ENCODE assay signal across 13 cellular contexts in the genomic region with DNA sequence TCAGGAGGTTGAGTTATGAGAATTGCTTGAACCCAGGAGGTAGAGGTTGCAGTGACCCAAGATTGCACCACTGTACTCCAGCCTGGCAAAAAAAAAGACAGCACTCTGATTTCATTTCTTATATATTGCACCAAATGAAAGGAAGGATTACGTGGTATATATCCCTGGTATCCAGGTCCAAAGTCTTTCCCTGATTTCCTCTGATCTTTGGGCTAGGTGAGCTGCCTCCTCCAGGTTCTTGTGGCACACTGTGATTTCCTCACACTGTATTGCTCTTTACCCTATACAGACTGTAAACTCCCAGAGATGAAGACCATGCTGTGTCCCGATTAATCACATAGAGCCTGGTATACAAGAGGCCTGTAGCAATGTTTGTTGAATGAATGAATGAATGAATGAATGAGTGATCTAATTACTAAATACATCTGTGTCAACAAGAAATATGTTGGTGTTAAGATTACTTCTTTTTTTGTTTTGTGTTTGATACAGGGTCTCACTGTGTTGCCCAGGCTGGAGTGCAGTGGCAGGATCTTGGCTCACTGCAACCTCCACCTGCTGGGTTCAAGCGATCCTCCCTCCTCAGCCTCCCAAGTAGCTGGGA. TPM values are rescaled to one million over a fixed set of nuclear protein-coding genes. Genes with fewer than 3 reads are reported as not detected.
DNase-seq lines count a peak whose midpoint lies in the region; ATAC-seq, FAIRE-seq and TF ChIP-seq lines count a peak whose summit lies in the region.
"Had no signal": no experiment of that assay in that cellular context is flagged by ENCODE, and none has a peak within 500 bp of the region (broad histone marks: within the 10 kb centered on the region; RNA-seq: fewer than 3 reads in every experiment).

No MANE protein-coding gene starts in this region.

- SMC1A ChIA-PET in GM12878 (lab: Charles Lee; ENCODE audit: uncharacterized antibody, unreplicated experiment): no interaction called here

- TF ChIP-seq RAD21 in GM12878 (IDR thresholded peaks at IDR 0.05; ENCODE audit: insufficient read depth, low read depth, low read length): no peak

- no TSS peak for BruUV-seq in GM12878 (replicated peaks; lab: Mats Ljungman, UMichigan)

- H4K20me1 ChIP-seq in GM12878 (ENCODE audit: control insufficient read depth, insufficient read depth) (no peaks in the 10 kb centered on the region), hepatocyte (ENCODE audit: insufficient read depth, poor library complexity, severe bottlenecking) (no peaks in the 10 kb centered on the region)

- H3K4me2 ChIP-seq in GM12878 (ENCODE audit: control insufficient read depth, insufficient read depth) (no peak overlapping the region), hepatocyte (no peak overlapping the region), trophoblast cell (ENCODE audit: low read length) (no peak overlapping the region)
- H3K4me2 ChIP-seq: A549 had no signal

- FAIRE-seq in GM12878 (lab: Jason Lieb, UNC): no peak
- FAIRE-seq: A549 had no signal

- peak overlapping the region; percentile 42 for H2BK12ac ChIP-seq in trophoblast cell (ENCODE audit: low read length)

- H3K4me3 ChIP-seq in HEK293 (ENCODE audit: low read depth, low read length): no peak overlapping the region
- no peak overlapping the region for H3K4me3 ChIP-seq in GM12878
- no peak overlapping the region for H3K4me3 ChIP-seq in hepatocyte
- no peak overlapping the region for H3K4me3 ChIP-seq in trophoblast cell (ENCODE audit: low read depth, low read length)
- H3K4me3 ChIP-seq: A549 had no signal

- CTCF ChIA-PET in HEK293 (lab: Yijun Ruan, JAX) (interaction anchor here (0.6 kb wide), 1 partner anchor 130 kb away, joined by 3 read pairs; no protein-coding TSS in a partner anchor), GM12878 (lab: Yijun Ruan, JAX) (no interaction called here)

- H2BK5ac ChIP-seq in trophoblast cell (ENCODE audit: low read depth, low read length, poor library complexity): no peak overlapping the region

- H3K9ac ChIP-seq in GM12878 (ENCODE audit: control insufficient read depth, insufficient read depth, low read length) (no peak overlapping the region), trophoblast cell (ENCODE audit: low read length) (no peak overlapping the region)

- no peak for TF ChIP-seq POLR2A in GM12878 (IDR thresholded peaks at IDR 0.05; ENCODE audit: low read depth, low read length)

- no peak overlapping the region for H3K23ac ChIP-seq in trophoblast cell (ENCODE audit: low read length)

- H3K4me1 ChIP-seq in HEK293 (ENCODE audit: control insufficient read depth, insufficient read depth, low read length) (no peaks in the 10 kb centered on the region), GM12878 (ENCODE audit: control insufficient read depth, insufficient read depth, low read length) (peaks cover 6% of the 10 kb centered on the region; the same call in 1 of the 2 replicates), hepatocyte (ENCODE audit: insufficient read depth) (no peaks in the 10 kb centered on the region), trophoblast cell (ENCODE audit: control insufficient read depth in 1 of 2, insufficient read depth in 2 of 2, low read length in 2 of 2) (peaks cover 5 to 12% of the 10 kb centered on the region in 2 experiments)
- H3K4me1 ChIP-seq: A549 had no signal

- H3K79me1 ChIP-seq in trophoblast cell (ENCODE audit: low read length): peaks cover 5% of the 10 kb centered on the region

- no peak for TF ChIP-seq EP300 in GM12878 (IDR thresholded peaks at IDR 0.05; ENCODE audit: borderline replicate concordance in 1 of 2, control insufficient read depth in 1 of 2, low read depth in 2 of 2, low read length in 2 of 2)

- H2AK5ac ChIP-seq in trophoblast cell (ENCODE audit: low read length): no peak overlapping the region

- TF ChIP-seq CTCF in HEK293 (tag by site-specific recombination; IDR thresholded peaks at IDR 0.05): no peak
- TF ChIP-seq CTCF in GM12878 (IDR thresholded peaks at IDR 0.05 in 2 of 3, conservative IDR thresholded peaks at IDR 0.05 in 1 of 3; ENCODE audit: control insufficient read depth in 2 of 3, extremely low read depth in 1 of 3, insufficient read depth in 1 of 3, low read depth in 3 of 3, low read length in 3 of 3): no peak
- TF ChIP-seq CTCF in hepatocyte (IDR thresholded peaks at IDR 0.05; ENCODE audit: poor library complexity): no peak

- 41% methylated on average over 3 of the region's 3 CpGs for WGBS in GM12878 (ENCODE audit: insufficient coverage, insufficient replicate concordance, low lambda C conversion rate, missing lambda C conversion rate)
- 65% methylated on average over 3 of the region's 3 CpGs for WGBS in hepatocyte (ENCODE audit: low lambda C conversion rate, missing lambda C conversion rate)
- no CpG with 5 or more reads among the region's 3 CpGs for WGBS in trophoblast cell (ENCODE audit: extremely low coverage, insufficient coverage, insufficient read length)

- DNase-seq in GM12878 (ENCODE audit: low read depth, low spot score): no peak
- no peak for DNase-seq in hepatocyte (ENCODE audit: low spot score)
- no peak for DNase-seq in trophoblast cell
- DNase-seq in hepatic stellate cell (ENCODE audit: low spot score): no peak
- DNase-seq in AG20443 (ENCODE audit: low spot score): no peak
- DNase-seq in T-helper 1 cell: no peak
- DNase-seq: CD8-positive, alpha-beta memory T cell; DMS53; GF-D8; HCEC 1CT had no signal

- RAD21 ChIA-PET in GM12878 (lab: Charles Lee; ENCODE audit: unreplicated experiment): no interaction called here

- H3K36me3 ChIP-seq in HEK293 (ENCODE audit: control insufficient read depth in 2 of 2, insufficient read depth in 1 of 2, low read length in 2 of 2) (no peaks in the 10 kb centered on the region), GM12878 (ENCODE audit: control insufficient read depth in 2 of 2, insufficient read depth in 2 of 2, low read length in 1 of 2) (no peaks in the 10 kb centered on the region), hepatocyte (replicated peaks; ENCODE audit: insufficient read depth, low read depth) (no peaks in the 10 kb centered on the region), trophoblast cell (ENCODE audit: control insufficient read depth in 1 of 2, insufficient read depth in 2 of 2, low read length in 2 of 2) (no peaks in the 10 kb centered on the region)

- POLR2A ChIA-PET in HEK293 (lab: Yijun Ruan, JAX) (no interaction called here), GM12878 (lab: Charles Lee) (no interaction called here)

- no peak overlapping the region for H3K14ac ChIP-seq in trophoblast cell (ENCODE audit: low read length)

- peak overlapping the region; percentile 16 for H4K91ac ChIP-seq in trophoblast cell (ENCODE audit: low read depth, low read length)

- H3K27me3 ChIP-seq in GM12878 (replicated peaks in 1 of 2; ENCODE audit: control insufficient read depth in 2 of 2, insufficient read depth in 2 of 2, low read length in 1 of 2) (no peaks in the 10 kb centered on the region; a peak in 1 of 4 replicates), hepatocyte (no peaks in the 10 kb centered on the region), trophoblast cell (ENCODE audit: insufficient read depth, low read length) (no peaks in the 10 kb centered on the region)

- no peak overlapping the region for H2AFZ ChIP-seq in GM12878 (ENCODE audit: control insufficient read depth, low read depth, low read length)
- H2AFZ ChIP-seq in hepatocyte: no peak overlapping the region
- no peak overlapping the region for H2AFZ ChIP-seq in trophoblast cell (ENCODE audit: insufficient read depth, low read length, poor library complexity)

- no peaks in the 10 kb centered on the region for H3K9me2 ChIP-seq in hepatocyte (replicated peaks; ENCODE audit: insufficient read depth)

- H3K79me2 ChIP-seq in GM12878 (ENCODE audit: control insufficient read depth, insufficient read depth, low read length) (no peaks in the 10 kb centered on the region), hepatocyte (no peaks in the 10 kb centered on the region), trophoblast cell (ENCODE audit: control insufficient read depth, insufficient read depth, low read length, poor library complexity) (no peaks in the 10 kb centered on the region)

- ATAC-seq in GM12878: no peak
- ATAC-seq: A549 had no signal

- no peak overlapping the region for H4K12ac ChIP-seq in trophoblast cell (ENCODE audit: low read depth, low read length)

- no peaks in the 10 kb centered on the region for H3K9me3 ChIP-seq in HEK293 (ENCODE audit: control insufficient read depth, insufficient read depth, low read depth, low read length)
- H3K9me3 ChIP-seq in GM12878 (replicated peaks; ENCODE audit: control insufficient read depth, insufficient read depth, low read length): no peaks in the 10 kb centered on the region
- H3K9me3 ChIP-seq in hepatocyte (ENCODE audit: low read depth): no peaks in the 10 kb centered on the region
- H3K9me3 ChIP-seq in trophoblast cell (ENCODE audit: insufficient read depth, low read depth, low read length): no peaks in the 10 kb centered on the region
- H3K9me3 ChIP-seq: A549 had no signal

- no peak overlapping the region for H3K4ac ChIP-seq in trophoblast cell (ENCODE audit: low read depth, low read length)

- no peak overlapping the region for H2BK120ac ChIP-seq in trophoblast cell (ENCODE audit: insufficient read depth, low read length, poor library complexity)

- H4K8ac ChIP-seq in trophoblast cell (ENCODE audit: low read depth, low read length): no peak overlapping the region

- no peak overlapping the region for H3K18ac ChIP-seq in trophoblast cell (ENCODE audit: low read length)

- in situ Hi-C loops in GM12878 (cut with MboI): no loop called here

- H3K27ac ChIP-seq in HEK293 (ENCODE audit: extremely low read depth, low read depth, low read length): no peak overlapping the region
- H3K27ac ChIP-seq in GM12878 (ENCODE audit: control insufficient read depth, insufficient read depth): no peak overlapping the region
- H3K27ac ChIP-seq in hepatocyte: peak overlapping the region; percentile 62
- H3K27ac ChIP-seq in trophoblast cell (ENCODE audit: low read depth, low read length): no peak overlapping the region
- H3K27ac ChIP-seq: HL-60 had no signal

- intact Hi-C loops in GM12878 (cut with micrococcal nuclease; ENCODE audit: unreplicated experiment): no loop called here

RNA-seq across cellular contexts. Expression of gene POLD3, which starts 9.3 kb away (rescaled TPM):
- total RNA-seq in GM12878 (2013; cell fraction: nucleolus; rRNA removed): 52.1 and 58.0 TPM in 2 replicates
- 23.8 and 25.9 TPM in 2 replicates for total RNA-seq in GM12878 (2014; rRNA removed)
- total RNA-seq in GM12878 (2014; rRNA removed; fragmentation: Illumina TruSeq; extraction: Trizol): 36.0 and 38.3 TPM in 2 replicates
- total RNA-seq in GM12878 (2021): 36.4 and 39.2 TPM in 2 replicates
- 13.3 TPM for polyA plus RNA-seq in GM12878 (2011; ENCODE audit: low read depth)
- 63.7 and 66.4 TPM in 2 replicates for polyA plus RNA-seq in GM12878 (2011; rRNA removed)
- polyA plus RNA-seq in GM12878 (2011; cell fraction: cytosol; rRNA removed): 38.4 and 40.8 TPM in 2 replicates
- polyA plus RNA-seq in GM12878 (2011; cell fraction: nucleus; rRNA removed): 76.3 and 97.3 TPM in 2 replicates
- polyA plus RNA-seq in GM12878 (2012): 13.9 and 16.3 TPM in 2 replicates
- polyA plus RNA-seq in GM12878 (2014; fragmentation: Illumina TruSeq; extraction: Trizol): 41.9 and 54.5 TPM in 2 replicates
- 10 to 100 TPM; 30.9 to 36.5 TPM for polyA plus RNA-seq in GM12878 (2014; fragmentation: Nextera tagmentation; extraction: Ambion mirVana)
- polyA plus RNA-seq in GM12878 (2014; rRNA removed): 25.2 and 29.7 TPM in 2 replicates
- 10 to 100 TPM; 60.1 to 62.3 TPM for polyA plus RNA-seq in GM12878 (2016; fragmentation: Nextera tagmentation; extraction: Ambion mirVana)
- polyA minus RNA-seq in GM12878 (2011; rRNA and poly(A)+ RNA removed): 55.2 and 80.0 TPM in 2 replicates
- 15.9 and 16.1 TPM in 2 replicates for polyA minus RNA-seq in GM12878 (2011; cell fraction: cytosol; rRNA and poly(A)+ RNA removed)
- 23.0 and 34.4 TPM in 2 replicates for polyA minus RNA-seq in GM12878 (2011; cell fraction: nucleus; rRNA and poly(A)+ RNA removed)
- total RNA-seq in hepatocyte: 10.8 and 11.0 TPM in 2 replicates
- polyA plus RNA-seq in hepatocyte: 8.3 and 13.8 TPM in 2 replicates
- polyA plus RNA-seq in trophoblast cell (2013): 17.3 and 18.4 TPM in 2 replicates

Comparison
In these comparisons a context has a peak if more than half of its experiments do, and no peak if none do; other contexts are left out.
1. Of the 9 proteins assayed by ChIP-seq in both HEK293 and GM12878: peak only in HEK293: none; only in GM12878: none; in both: ZNF24; in neither: 8.